ENCODE assay signal across 9 cellular contexts in genomic region chr14:61355892-61356325, GRCh38. TPM values are rescaled to one million over a fixed set of nuclear protein-coding genes. Genes with fewer than 3 reads are reported as not detected.
DNase-seq lines count a peak whose midpoint lies in the region; ATAC-seq and TF ChIP-seq lines count a peak whose summit lies in the region.
"Had no signal": no experiment of that assay in that cellular context is flagged by ENCODE, and none has a peak within 500 bp of the region (broad histone marks: within the 10 kb centered on the region; RNA-seq: fewer than 3 reads in every experiment).

No MANE protein-coding gene starts in this region.

- peak overlapping the region; percentile 15 to 48 (median 46) for H3K27ac ChIP-seq in thyroid gland
- H3K27ac ChIP-seq: ascending aorta had no signal

- no peak for TF ChIP-seq POLR2A in thyroid gland (IDR thresholded peaks at IDR 0.05)

- peaks cover 24% of the 10 kb centered on the region for H3K4me1 Mint-ChIP-seq in Caco-2 (ENCODE audit: low read depth, unreplicated experiment)

- H3K36me3 Mint-ChIP-seq in Caco-2 (ENCODE audit: insufficient read depth, unreplicated experiment) = peaks cover 11% of the 10 kb centered on the region

- peak overlapping the region; percentile 71 for H3K27ac Mint-ChIP-seq in Caco-2 (ENCODE audit: unreplicated experiment)

- H3K4me1 ChIP-seq in Caco-2 (peaks cover 5% of the 10 kb centered on the region), thyroid gland (peaks cover 9 to 14% of the 10 kb centered on the region in 2 donors)
- H3K4me1 ChIP-seq: ascending aorta had no signal

- WGBS in thyroid gland, 2 donors = 20 to 22% methylated on average over 6 of the region's 6 CpGs

- TF ChIP-seq CTCF in Caco-2 (IDR thresholded peaks at IDR 0.05; ENCODE audit: insufficient read depth in 1 of 2, low read depth in 1 of 2, low read length in 1 of 2, severe bottlenecking in 1 of 2, unreplicated experiment in 1 of 2) (no peak), astrocyte of the spinal cord (IDR thresholded peaks at IDR 0.05; ENCODE audit: low read depth, low read length) (no peak), kidney epithelial cell (IDR thresholded peaks at IDR 0.05; ENCODE audit: insufficient read depth, low read length, poor library complexity, severe bottlenecking) (no peak), thyroid gland (IDR thresholded peaks at IDR 0.05) (no peak)

- H3K36me3 ChIP-seq in Caco-2 (ENCODE audit: control insufficient read depth, insufficient read depth, low read length) (no peaks in the 10 kb centered on the region), kidney epithelial cell (ENCODE audit: control insufficient read depth, insufficient read depth, low read length) (no peaks in the 10 kb centered on the region), thyroid gland (no peaks in the 10 kb centered on the region)
- H3K36me3 ChIP-seq: ascending aorta had no signal

- DNase-seq in Caco-2 (peak; percentile 70 to 73), NCI-H69 (lab: John Stamatoyannopoulos, UW) (peak; percentile 47), astrocyte of the spinal cord (ENCODE audit: low read depth, low spot score) (peak; percentile 50), kidney epithelial cell (ENCODE audit: low read depth) (peak; percentile 67), thyroid gland (peak; percentile 68 to 76), activated gamma-delta T cell treated with Interleukin-2 at 50 U/mL for 16 hours (no peak)

- in situ Hi-C loops in astrocyte of the spinal cord (cut with HindIII; ENCODE audit: low sequenced_read_pairs) = no loop called here

- BruUV-seq in Caco-2 (replicated peaks; lab: Mats Ljungman, UMichigan) = no TSS peak

- H3K4me3 ChIP-seq in Caco-2 (ENCODE audit: low read depth, low read length) = no peak overlapping the region
- no peak overlapping the region for H3K4me3 ChIP-seq in astrocyte of the spinal cord (ENCODE audit: low read depth, low read length)
- H3K4me3 ChIP-seq in kidney epithelial cell (ENCODE audit: low read depth, low read length) = no peak overlapping the region
- no peak overlapping the region for H3K4me3 ChIP-seq in thyroid gland (replicated peaks in 1 of 3)
- H3K4me3 ChIP-seq: ascending aorta had no signal

- H3K27me3 ChIP-seq in Caco-2 (replicated peaks; ENCODE audit: control insufficient read depth, insufficient read depth, low read length) (no peaks in the 10 kb centered on the region), kidney epithelial cell (ENCODE audit: control insufficient read depth, insufficient read depth, low read length) (no peaks in the 10 kb centered on the region), thyroid gland (no peaks in the 10 kb centered on the region)
- H3K27me3 ChIP-seq: ascending aorta had no signal

- intact Hi-C loops in Caco-2 (cut with micrococcal nuclease; ENCODE audit: unreplicated experiment) (no loop called here), thyroid gland (cut with DNase I) (no loop called here)

- peaks cover 9% of the 10 kb centered on the region for H3K9me3 Mint-ChIP-seq in Caco-2 (ENCODE audit: unreplicated experiment)

- H3K4me3 Mint-ChIP-seq in Caco-2 (ENCODE audit: unreplicated experiment) = peak overlapping the region; percentile 57

- H3K9me3 ChIP-seq in Caco-2 (no peaks in the 10 kb centered on the region), thyroid gland (no peaks in the 10 kb centered on the region)
- H3K9me3 ChIP-seq: ascending aorta had no signal

- ATAC-seq in GM19324 (IDR thresholded peaks at IDR 0.05; ENCODE audit: low FRiP score, unreplicated experiment) (no peak), GM21717 (IDR thresholded peaks at IDR 0.05; ENCODE audit: unreplicated experiment) (no peak)

- POLR2A ChIA-PET in Caco-2 (lab: Charles Lee) = no interaction called here

- CTCF ChIA-PET in Caco-2 (lab: Charles Lee) = no interaction called here

- no peaks in the 10 kb centered on the region for H3K27me3 Mint-ChIP-seq in Caco-2 (ENCODE audit: insufficient read depth, unreplicated experiment)

RNA-seq across cellular contexts. Expression of gene PRKCH, which starts 34.5 kb away (rescaled TPM):
- 17.8 and 18.3 TPM in 2 replicates for total RNA-seq in Caco-2 (2022)
- 8.4 and 10.5 TPM in 2 replicates for total RNA-seq in kidney epithelial cell
- total RNA-seq in thyroid gland = 10 to 100 TPM; 34.0 to 68.7 (median 49.8) TPM
